In the genomic region with DNA sequence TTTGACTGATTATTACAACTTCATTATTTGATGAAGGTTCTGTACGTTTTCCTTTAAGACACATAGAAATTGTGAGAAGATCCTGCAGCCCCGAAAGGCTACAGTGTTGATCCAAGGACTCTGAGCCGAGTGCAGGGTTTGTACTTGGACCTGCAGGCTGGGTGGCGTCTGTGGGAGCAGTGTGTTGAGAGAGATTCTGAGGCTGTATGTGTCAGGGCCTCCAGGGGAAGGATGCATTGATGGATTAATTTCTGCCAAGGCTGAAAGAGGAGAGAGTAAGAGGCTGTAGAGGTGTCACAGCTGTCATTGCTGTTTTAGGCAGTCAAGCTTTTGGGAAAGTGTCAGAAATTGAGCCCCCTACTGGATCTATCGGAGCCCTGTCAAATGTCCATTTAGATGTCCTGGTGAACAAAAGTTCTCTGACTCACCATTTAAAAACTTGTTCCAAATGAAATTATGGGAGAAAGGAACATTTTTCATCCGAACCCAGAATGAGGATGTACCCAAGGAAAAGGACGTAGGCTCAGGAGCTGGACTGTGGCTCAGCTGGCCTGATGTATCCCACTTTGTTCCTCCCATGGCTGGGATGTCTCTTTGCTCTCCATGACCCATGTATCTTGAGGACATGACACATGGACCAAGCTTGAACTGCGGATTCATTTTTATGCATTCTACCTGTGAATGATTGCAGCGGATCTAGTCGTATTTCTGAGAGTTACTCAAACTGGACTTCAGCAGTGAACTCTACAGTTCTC, we compare ENCODE assay signal across 10 cellular contexts.
A peak's percentile ranks its signal among the peaks of the same experiment; 100 is the strongest.
DNase-seq lines count a peak whose midpoint lies in the region; ATAC-seq, FAIRE-seq and TF ChIP-seq lines count a peak whose summit lies in the region.
"Had no signal": no experiment of that assay in that cellular context is flagged by ENCODE, and none has a peak within 500 bp of the region (broad histone marks: within the 10 kb centered on the region; RNA-seq: fewer than 3 reads in every experiment).

No MANE protein-coding gene starts in this region.

- peak; percentile 16 for TF ChIP-seq CTCF in AG09309 (IDR thresholded peaks at IDR 0.05; ENCODE audit: control insufficient read depth, insufficient read depth, low read depth, low read length, missing control alignments)
- peak in 2 of 3 experiments; percentile 31 to 34; a peak in 1 of 6 replicates for TF ChIP-seq CTCF in K562 (IDR thresholded peaks at IDR 0.05 in 2 of 3, conservative IDR thresholded peaks at IDR 0.05 in 1 of 3; ENCODE audit: insufficient read depth in 2 of 3, low read depth in 1 of 3, low read length in 3 of 3)

- no peaks in the 10 kb centered on the region for H3K79me2 ChIP-seq in K562 (ENCODE audit: control insufficient read depth, insufficient read depth, low read length)

- H3K4me1 ChIP-seq in K562 (replicated peaks in 1 of 2; ENCODE audit: control insufficient read depth in 2 of 2, insufficient read depth in 2 of 2, low read length in 2 of 2) = peaks cover 0 to 7% of the 10 kb centered on the region in 2 experiments; a peak in 4 of 5 replicates

- BruUV-seq in K562 (replicated peaks; lab: Mats Ljungman, UMichigan) = no TSS peak

- no peak for TF ChIP-seq POLR2A in K562 (conservative IDR thresholded peaks at IDR 0.05)

- no peaks in the 10 kb centered on the region for H4K20me1 ChIP-seq in K562 (replicated peaks; ENCODE audit: control insufficient read depth, insufficient read depth, low read length)

- FAIRE-seq in K562 (lab: Jason Lieb, UNC) = peak; percentile 66

- no peak for DNase-seq in AG09309 (ENCODE audit: low read depth)
- DNase-seq in KBM-7 = peak; percentile 12
- peak in 3 of 4 experiments; percentile 16 to 31 (median 24) for DNase-seq in K562 (ENCODE audit: extremely low read depth in 1 of 4, low spot score in 3 of 4)
- DNase-seq in medulla oblongata (ENCODE audit: extremely low spot score) = peak; percentile 45
- no peak for DNase-seq in cerebellar nuclear complex (lab: John Stamatoyannopoulos, UW)
- DNase-seq in GM19238 (ENCODE audit: insufficient read length, low spot score) = no peak
- no peak for DNase-seq in ureter (ENCODE audit: low spot score)
- DNase-seq in dedifferentiated amniotic fluid mesenchymal stem cell (ENCODE audit: extremely low spot score) = no peak
- DNase-seq: activated CD4-positive, alpha-beta T cell treated with anti-CD3 and anti-CD28 coated beads, Interleukin-2, amount 50 U/mL, for 48 hours; CD4-positive, alpha-beta memory T cell had no signal

- H3K4me2 ChIP-seq in K562 (ENCODE audit: insufficient read depth, low read length) = no peak overlapping the region

- no peak overlapping the region for H3K27ac ChIP-seq in K562 (ENCODE audit: extremely low read depth, low read depth, low read length)

- in situ Hi-C loops in KBM-7 (cut with MboI; ENCODE audit: low pct_unique_long_range_greater_than_20kb, low sequenced_read_pairs) = no loop called here
- in situ Hi-C loops in K562 (cut with MboI) = no loop called here

- intact Hi-C loops in K562 (cut with micrococcal nuclease) = no loop called here

- 35% methylated on average over 10 of the region's 10 CpGs for WGBS in K562 (ENCODE audit: insufficient coverage, low coverage, missing lambda C conversion rate)

- CTCF ChIA-PET in K562 (lab: Yijun Ruan, JAX; ENCODE audit: low intra/inter-chr PET ratio) = no interaction called here

- H3K27me3 ChIP-seq in K562 (ENCODE audit: control insufficient read depth in 2 of 2, insufficient read depth in 2 of 2, low read length in 2 of 2) = peaks cover 0 to 16% of the 10 kb centered on the region in 2 experiments; a peak in 3 of 5 replicates

- H3K4me3 ChIP-seq in AG09309 (ENCODE audit: control insufficient read depth, low read depth, low read length) (no peak overlapping the region), K562 (no peak overlapping the region)

- H3K36me3 ChIP-seq in K562 (ENCODE audit: control insufficient read depth, insufficient read depth, low read length) = no peaks in the 10 kb centered on the region

- no peak overlapping the region for H3K9ac ChIP-seq in K562 (ENCODE audit: insufficient read depth in 1 of 2, low read depth in 2 of 2, low read length in 2 of 2)

- peak; percentile 85 for ATAC-seq in K562

- TF ChIP-seq RAD21 in K562 (CRISPR knock-in tag; conservative IDR thresholded peaks at IDR 0.05 in 1 of 2, IDR thresholded peaks at IDR 0.05 in 1 of 2) = peak in 1 of 2 experiments; percentile 37; a peak in 2 of 4 replicates

- TF ChIP-seq EP300 in K562 (IDR thresholded peaks at IDR 0.05; ENCODE audit: low read length) = no peak

- POLR2A ChIA-PET in K562 (lab: Yijun Ruan, JAX) = interaction anchor here (0.6 to 0.8 kb wide), 2 partner anchors 301 to 518 kb away, joined by 3 read pairs; no protein-coding TSS in a partner anchor

- H3K9me1 ChIP-seq in K562 (ENCODE audit: control insufficient read depth, insufficient read depth, low read length) = no peaks in the 10 kb centered on the region

- H2AFZ ChIP-seq in K562 (ENCODE audit: low read depth, low read length) = no peak overlapping the region

- no peaks in the 10 kb centered on the region for H3K9me3 ChIP-seq in K562 (replicated peaks; ENCODE audit: control insufficient read depth, insufficient read depth, low read depth, low read length)

TF ChIP-seq in K562, 482 proteins besides CTCF, POLR2A, EP300 and RAD21 (continues in another document):
- TF ChIP-seq ETS2 (tag; IDR thresholded peaks at IDR 0.05; ENCODE audit: borderline replicate concordance, poor library complexity, severe bottlenecking) = no peak
- TF ChIP-seq IRF2 (CRISPR knock-in tag; IDR thresholded peaks at IDR 0.05) = no peak
- no peak for TF ChIP-seq ARHGAP35 (IDR thresholded peaks at IDR 0.05; ENCODE audit: partially characterized antibody)
- TF ChIP-seq, protein P1, sequence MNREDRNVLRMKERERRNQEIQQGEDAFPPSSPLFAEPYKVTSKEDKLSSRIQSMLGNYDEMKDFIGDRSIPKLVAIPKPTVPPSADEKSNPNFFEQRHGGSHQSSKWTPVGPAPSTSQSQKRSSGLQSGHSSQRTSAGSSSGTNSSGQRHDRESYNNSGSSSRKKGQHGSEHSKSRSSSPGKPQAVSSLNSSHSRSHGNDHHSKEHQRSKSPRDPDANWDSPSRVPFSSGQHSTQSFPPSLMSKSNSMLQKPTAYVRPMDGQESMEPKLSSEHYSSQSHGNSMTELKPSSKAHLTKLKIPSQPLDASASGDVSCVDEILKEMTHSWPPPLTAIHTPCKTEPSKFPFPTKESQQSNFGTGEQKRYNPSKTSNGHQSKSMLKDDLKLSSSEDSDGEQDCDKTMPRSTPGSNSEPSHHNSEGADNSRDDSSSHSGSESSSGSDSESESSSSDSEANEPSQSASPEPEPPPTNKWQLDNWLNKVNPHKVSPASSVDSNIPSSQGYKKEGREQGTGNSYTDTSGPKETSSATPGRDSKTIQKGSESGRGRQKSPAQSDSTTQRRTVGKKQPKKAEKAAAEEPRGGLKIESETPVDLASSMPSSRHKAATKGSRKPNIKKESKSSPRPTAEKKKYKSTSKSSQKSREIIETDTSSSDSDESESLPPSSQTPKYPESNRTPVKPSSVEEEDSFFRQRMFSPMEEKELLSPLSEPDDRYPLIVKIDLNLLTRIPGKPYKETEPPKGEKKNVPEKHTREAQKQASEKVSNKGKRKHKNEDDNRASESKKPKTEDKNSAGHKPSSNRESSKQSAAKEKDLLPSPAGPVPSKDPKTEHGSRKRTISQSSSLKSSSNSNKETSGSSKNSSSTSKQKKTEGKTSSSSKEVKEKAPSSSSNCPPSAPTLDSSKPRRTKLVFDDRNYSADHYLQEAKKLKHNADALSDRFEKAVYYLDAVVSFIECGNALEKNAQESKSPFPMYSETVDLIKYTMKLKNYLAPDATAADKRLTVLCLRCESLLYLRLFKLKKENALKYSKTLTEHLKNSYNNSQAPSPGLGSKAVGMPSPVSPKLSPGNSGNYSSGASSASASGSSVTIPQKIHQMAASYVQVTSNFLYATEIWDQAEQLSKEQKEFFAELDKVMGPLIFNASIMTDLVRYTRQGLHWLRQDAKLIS (CRISPR knock-in tag; IDR thresholded peaks at IDR 0.05) = no peak
- no peak for TF ChIP-seq BHLHE40 (IDR thresholded peaks at IDR 0.05; ENCODE audit: low read length)
- no peak for TF ChIP-seq ZNF146 (CRISPR knock-in tag; IDR thresholded peaks at IDR 0.05; ENCODE audit: unreplicated experiment)
- no peak for TF ChIP-seq HNRNPLL (IDR thresholded peaks at IDR 0.05; ENCODE audit: low read depth, low read length, poor library complexity, severe bottlenecking)
- TF ChIP-seq CTBP1 (IDR thresholded peaks at IDR 0.05; ENCODE audit: borderline replicate concordance) = no peak
- no peak for TF ChIP-seq KLF10 (CRISPR knock-in tag; IDR thresholded peaks at IDR 0.05)
- TF ChIP-seq GATAD2B (IDR thresholded peaks at IDR 0.05; ENCODE audit: borderline replicate concordance) = no peak
- TF ChIP-seq NFRKB (IDR thresholded peaks at IDR 0.05; ENCODE audit: low read depth) = no peak
- no peak for TF ChIP-seq RBM25 (IDR thresholded peaks at IDR 0.05; ENCODE audit: low read depth, low read length, severe bottlenecking)
- no peak for TF ChIP-seq RBM14 (IDR thresholded peaks at IDR 0.05; ENCODE audit: borderline replicate concordance, insufficient read depth, low read depth, low read length)
- no peak for TF ChIP-seq VEZF1 (CRISPR knock-in tag; IDR thresholded peaks at IDR 0.05)
- TF ChIP-seq ZKSCAN3 (CRISPR knock-in tag; IDR thresholded peaks at IDR 0.05) = no peak
- TF ChIP-seq TOE1 (IDR thresholded peaks at IDR 0.05; ENCODE audit: borderline replicate concordance) = no peak
- TF ChIP-seq TOE1 (CRISPR knock-in tag; IDR thresholded peaks at IDR 0.05; ENCODE audit: borderline replicate concordance, low read depth) = no peak
- TF ChIP-seq ZNF197 (CRISPR knock-in tag; IDR thresholded peaks at IDR 0.05; ENCODE audit: low read depth) = no peak

Comparison
In these comparisons a context has a peak if more than half of its experiments do, and no peak if none do; other contexts are left out.
1. DNase-seq: peak in KBM-7 (single experiment), K562 (3 of 4) and medulla oblongata (single experiment); none in AG09309 (single experiment), cerebellar nuclear complex (0 of 2), GM19238 (single experiment), ureter (single experiment) and dedifferentiated amniotic fluid mesenchymal stem cell (single experiment).